18 cellular contexts compared by ENCODE assay signal in the genomic region with DNA sequence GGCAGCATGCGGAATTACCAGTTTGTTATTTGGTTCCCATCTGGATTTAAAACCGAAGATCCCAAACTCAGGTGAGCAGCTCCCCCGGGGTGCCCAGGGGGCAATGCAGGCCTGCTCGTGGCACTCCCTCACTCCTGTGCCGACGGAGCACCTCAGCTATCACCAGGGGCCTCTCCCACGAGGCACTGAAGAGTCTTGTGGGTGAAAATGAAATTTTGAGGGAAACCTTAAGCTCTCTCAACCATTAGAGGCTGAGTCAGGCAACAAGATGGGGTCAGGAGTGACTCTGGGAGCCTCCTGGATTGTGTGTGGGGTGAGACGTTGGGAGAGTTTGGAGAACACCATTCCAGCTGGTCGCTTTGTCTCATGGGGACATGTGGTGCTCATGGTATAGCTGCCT.
DNase-seq lines count a peak whose midpoint lies in the region; ATAC-seq and TF ChIP-seq lines count a peak whose summit lies in the region.
"Had no signal": no experiment of that assay in that cellular context is flagged by ENCODE, and none has a peak within 500 bp of the region (broad histone marks: within the 10 kb centered on the region; RNA-seq: fewer than 3 reads in every experiment).

No MANE protein-coding gene starts in this region.

- TF ChIP-seq CTCF in suprapubic skin (IDR thresholded peaks at IDR 0.05) (no peak), omental fat pad (IDR thresholded peaks at IDR 0.05) (no peak), psoas muscle (IDR thresholded peaks at IDR 0.05) (no peak)

- H3K4me1 ChIP-seq in suprapubic skin = peaks cover 28% of the 10 kb centered on the region
- no peaks in the 10 kb centered on the region for H3K4me1 ChIP-seq in psoas muscle

- H3K27me3 ChIP-seq in suprapubic skin (no peaks in the 10 kb centered on the region), psoas muscle (ENCODE audit: insufficient read depth in 3 of 3, low read length in 2 of 3) (no peaks in the 10 kb centered on the region)
- H3K27me3 ChIP-seq: BE2C, brain microvascular endothelial cell had no signal

- no peaks in the 10 kb centered on the region for H3K9me3 ChIP-seq in T-helper 17 cell (ENCODE audit: control insufficient read depth, low read length, poor library complexity, severe bottlenecking)
- no peaks in the 10 kb centered on the region for H3K9me3 ChIP-seq in suprapubic skin
- no peaks in the 10 kb centered on the region for H3K9me3 ChIP-seq in psoas muscle
- H3K9me3 ChIP-seq: BE2C had no signal

- peak; percentile 44 for ATAC-seq in GM19025 (IDR thresholded peaks at IDR 0.05; ENCODE audit: low read depth, unreplicated experiment)
- peak; percentile 58 for ATAC-seq in HG02642 (IDR thresholded peaks at IDR 0.05; ENCODE audit: poor library complexity, unreplicated experiment)
- no peak for ATAC-seq in T-helper 17 cell
- no peak for ATAC-seq in omental fat pad (ENCODE audit: low FRiP score)
- no peak for ATAC-seq in psoas muscle

- no peak for TF ChIP-seq EP300 in suprapubic skin (IDR thresholded peaks at IDR 0.05)

- H3K27ac ChIP-seq in suprapubic skin (peak overlapping the region; percentile 39), psoas muscle (no peak overlapping the region)
- H3K27ac ChIP-seq: brain microvascular endothelial cell had no signal

- H3K4me3 ChIP-seq in suprapubic skin (no peak overlapping the region), psoas muscle (no peak overlapping the region)

- no peaks in the 10 kb centered on the region for H3K36me3 Mint-ChIP-seq in T-helper 17 cell (ENCODE audit: low read depth)
- H3K36me3 Mint-ChIP-seq: activated naive CD8-positive, alpha-beta T cell; naive B cell had no signal

- peak overlapping the region; percentile 8 for H3K27ac Mint-ChIP-seq in T-helper 17 cell
- H3K27ac Mint-ChIP-seq: activated CD4-positive, alpha-beta T cell treated with anti-CD3 and anti-CD28 coated beads, Interleukin-2, amount 10 ng/mL, durations not matched to agents 24 days and 14 days; activated naive CD8-positive, alpha-beta T cell; dendritic cell treated with granulocyte-macrophage colony-stimulating factor and Interleukin-4, amounts not matched to agents 40 ng/mL and 50 ng/mL, for 4 days had no signal

- H3K4me3 Mint-ChIP-seq in T-helper 17 cell = no peak overlapping the region
- H3K4me3 Mint-ChIP-seq: activated CD4-positive, alpha-beta T cell treated with anti-CD3 and anti-CD28 coated beads, Interleukin-2, amount 10 ng/mL, durations not matched to agents 24 days and 14 days; activated naive CD8-positive, alpha-beta T cell; dendritic cell treated with granulocyte-macrophage colony-stimulating factor and Interleukin-4, amounts not matched to agents 40 ng/mL and 50 ng/mL, for 4 days had no signal

- TF ChIP-seq POLR2A in suprapubic skin (IDR thresholded peaks at IDR 0.05) = no peak

- H3K36me3 ChIP-seq in suprapubic skin = no peaks in the 10 kb centered on the region
- no peaks in the 10 kb centered on the region for H3K36me3 ChIP-seq in psoas muscle (ENCODE audit: insufficient read depth in 1 of 2, low read depth in 1 of 2)
- H3K36me3 ChIP-seq: brain microvascular endothelial cell had no signal

- DNase-seq in T-helper 17 cell (no peak), suprapubic skin (ENCODE audit: low spot score in 2 of 2) (no peak), omental fat pad (ENCODE audit: low spot score) (no peak), psoas muscle (no peak)
- no peak for DNase-seq in stimulated activated CD8-positive, alpha-beta memory T cell treated with anti-CD3 and anti-CD28 coated beads, Interleukin-4, amount 100 ng/mL, for 48 hours
- DNase-seq: activated CD4-positive, alpha-beta T cell treated with anti-CD3 and anti-CD28 coated beads, Interleukin-2, amount 10 ng/mL, durations not matched to agents 24 days and 14 days; activated T-cell treated with anti-CD3 and anti-CD28 coated beads for 4 hours; BE2C; brain microvascular endothelial cell; naive B cell; NCI-H1105; NCI-H2171; NCI-H774; stimulated activated CD4-positive, alpha-beta T cell treated with anti-CD3 and anti-CD28 coated beads, Interleukin-4, amount 100 ng/mL, for 24 hours had no signal

- intact Hi-C loops in psoas muscle (cut with DNase I) = no loop called here

- peaks cover 26% of the 10 kb centered on the region for H3K4me1 Mint-ChIP-seq in T-helper 17 cell

- WGBS in suprapubic skin = 77% methylated on average over 9 of the region's 9 CpGs
- WGBS in psoas muscle, 3 donors = 84 to 87% (median 86%) methylated on average over 9 of the region's 9 CpGs

- no peaks in the 10 kb centered on the region for H3K27me3 Mint-ChIP-seq in T-helper 17 cell
- H3K27me3 Mint-ChIP-seq: activated CD4-positive, alpha-beta T cell treated with anti-CD3 and anti-CD28 coated beads, Interleukin-2, amount 10 ng/mL, durations not matched to agents 24 days and 14 days; activated naive CD8-positive, alpha-beta T cell; naive B cell had no signal

Comparison
In these comparisons a context has a peak if more than half of its experiments do, and no peak if none do; other contexts are left out.
1. ATAC-seq: peak in GM19025 (single experiment) and HG02642 (single experiment); none in T-helper 17 cell (single experiment), omental fat pad (single experiment) and psoas muscle (0 of 4).